Comparison of ENCODE assay signal across 9 cellular contexts in genomic region chr20:47785900-47786762, GRCh38. TPM values are rescaled to one million over a fixed set of nuclear protein-coding genes. Genes with fewer than 3 reads are reported as not detected.
A peak's percentile ranks its signal among the peaks of the same experiment; 100 is the strongest.
DNase-seq lines count a peak whose midpoint lies in the region; FAIRE-seq and TF ChIP-seq lines count a peak whose summit lies in the region.
"Had no signal": no experiment of that assay in that cellular context is flagged by ENCODE, and none has a peak within 500 bp of the region (broad histone marks: within the 10 kb centered on the region; RNA-seq: fewer than 3 reads in every experiment).

No MANE protein-coding gene starts in this region.

- H3K36me3 ChIP-seq in OCI-LY3 (replicated peaks; ENCODE audit: low read depth, low read length), result no peaks in the 10 kb centered on the region

- no peaks in the 10 kb centered on the region for H3K9me3 ChIP-seq in OCI-LY3 (ENCODE audit: insufficient read depth, low read length)

- H3K27ac ChIP-seq in OCI-LY3 (ENCODE audit: low read length), result no peak overlapping the region

- H3K4me3 ChIP-seq in OCI-LY3 (ENCODE audit: low read length) (no peak overlapping the region), choroid plexus epithelial cell (ENCODE audit: low read depth, low read length) (peak overlapping the region; percentile 50), skeletal muscle cell (ENCODE audit: low read depth, low read length) (peak overlapping the region; percentile 48)

- H3K27me3 ChIP-seq in OCI-LY3 (ENCODE audit: low read depth, low read length), result peaks cover 17% of the 10 kb centered on the region; the same call in 1 of the 2 replicates

- peak; percentile 40 for TF ChIP-seq CTCF in OCI-LY3 (IDR thresholded peaks at IDR 0.05; ENCODE audit: low read depth, low read length)
- peak; percentile 83 for TF ChIP-seq CTCF in choroid plexus epithelial cell (conservative IDR thresholded peaks at IDR 0.05; ENCODE audit: low read depth, low read length)

- no peak overlapping the region for H3K4me2 ChIP-seq in OCI-LY3 (ENCODE audit: low read length)

- H3K9ac ChIP-seq in OCI-LY3 (ENCODE audit: low read length), result no peak overlapping the region

- H3K4me1 ChIP-seq in OCI-LY3 (ENCODE audit: low read length), result no peaks in the 10 kb centered on the region

- no peaks in the 10 kb centered on the region for H3K79me2 ChIP-seq in OCI-LY3 (ENCODE audit: low read length)

- H2AFZ ChIP-seq in OCI-LY3 (ENCODE audit: low read depth, low read length), result no peak overlapping the region

- peak; percentile 75 for FAIRE-seq in islet of Langerhans (lab: Jason Lieb, UNC)
- FAIRE-seq: TTC549 had no signal

- no peaks in the 10 kb centered on the region for H4K20me1 ChIP-seq in OCI-LY3 (ENCODE audit: insufficient read depth, low read length)

- DNase-seq in CD1c-positive myeloid dendritic cell (ENCODE audit: extremely low spot score) (peak; percentile 81), H4 (ENCODE audit: low spot score) (peak; percentile 78), choroid plexus epithelial cell (ENCODE audit: low read depth) (peak; percentile 85), skeletal muscle cell (ENCODE audit: low read depth) (peak; percentile 41), activated gamma-delta T cell treated with Interleukin-2 at 50 U/mL for 16 hours (no peak), T1000 (lab: John Stamatoyannopoulos, UW) (no peak)

RNA-seq across cellular contexts. Expression of gene SULF2, which starts 0.8 kb away (rescaled TPM):
- 266 and 269 TPM in 2 replicates for total RNA-seq in H4 (2014; rRNA removed; shearing (Covaris generic))

Comparison
In these comparisons a context has a peak if more than half of its experiments do, and no peak if none do; other contexts are left out.
1. DNase-seq: peak in CD1c-positive myeloid dendritic cell (single experiment), H4 (single experiment), choroid plexus epithelial cell (single experiment) and skeletal muscle cell (single experiment); none in activated gamma-delta T cell treated with Interleukin-2 at 50 U/mL for 16 hours (single experiment) and T1000 (single experiment).